ENCODE assay signal across 8 cellular contexts in the genomic region with DNA sequence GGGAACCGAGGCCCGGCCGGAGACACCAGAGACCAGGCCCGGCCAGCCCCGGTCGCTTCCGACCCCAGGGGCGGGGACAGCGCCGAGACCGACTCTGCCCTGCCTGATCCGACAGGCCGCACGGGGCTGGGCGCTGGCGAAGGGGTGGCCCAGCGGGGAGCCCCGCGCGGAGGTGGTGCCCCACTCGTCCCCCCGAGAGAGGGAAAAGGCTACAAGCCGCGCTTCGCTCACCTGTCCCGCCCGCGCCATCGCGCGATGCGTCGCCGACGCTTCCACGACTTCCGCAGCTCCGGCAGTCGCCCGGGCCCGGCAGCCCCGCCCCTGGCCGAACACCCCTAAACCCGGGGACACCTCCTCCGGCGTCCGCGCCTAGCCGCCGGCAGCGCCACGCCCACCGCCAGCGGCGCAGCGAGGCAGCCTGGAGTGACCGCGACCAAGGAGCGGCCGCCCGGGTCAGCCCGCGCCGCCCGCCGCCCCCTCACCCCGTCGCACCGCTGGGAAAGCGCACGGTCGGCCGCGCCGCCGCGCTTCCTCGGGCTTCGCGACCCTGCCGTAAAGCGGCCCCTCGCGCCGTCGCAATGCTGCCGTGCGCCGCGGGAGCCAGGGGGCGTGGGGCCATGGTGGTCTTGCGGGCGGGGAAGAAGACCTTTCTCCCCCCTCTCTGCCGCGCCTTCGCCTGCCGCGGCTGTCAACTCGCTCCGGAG. TPM values are rescaled to one million over a fixed set of nuclear protein-coding genes. Genes with fewer than 3 reads are reported as not detected.
A peak's percentile ranks its signal among the peaks of the same experiment; 100 is the strongest.
DNase-seq lines count a peak whose midpoint lies in the region; ATAC-seq and TF ChIP-seq lines count a peak whose summit lies in the region.

A gene with protein sequence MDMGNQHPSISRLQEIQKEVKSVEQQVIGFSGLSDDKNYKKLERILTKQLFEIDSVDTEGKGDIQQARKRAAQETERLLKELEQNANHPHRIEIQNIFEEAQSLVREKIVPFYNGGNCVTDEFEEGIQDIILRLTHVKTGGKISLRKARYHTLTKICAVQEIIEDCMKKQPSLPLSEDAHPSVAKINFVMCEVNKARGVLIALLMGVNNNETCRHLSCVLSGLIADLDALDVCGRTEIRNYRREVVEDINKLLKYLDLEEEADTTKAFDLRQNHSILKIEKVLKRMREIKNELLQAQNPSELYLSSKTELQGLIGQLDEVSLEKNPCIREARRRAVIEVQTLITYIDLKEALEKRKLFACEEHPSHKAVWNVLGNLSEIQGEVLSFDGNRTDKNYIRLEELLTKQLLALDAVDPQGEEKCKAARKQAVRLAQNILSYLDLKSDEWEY (minus strand): TSS at position 273 of the 704 bp plus-strand sequence. CDS start 1,493 bp downstream, outside the sequence.
A gene with protein sequence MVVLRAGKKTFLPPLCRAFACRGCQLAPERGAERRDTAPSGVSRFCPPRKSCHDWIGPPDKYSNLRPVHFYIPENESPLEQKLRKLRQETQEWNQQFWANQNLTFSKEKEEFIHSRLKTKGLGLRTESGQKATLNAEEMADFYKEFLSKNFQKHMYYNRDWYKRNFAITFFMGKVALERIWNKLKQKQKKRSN (plus strand): TSS at position 576 of the 704 bp plus-strand sequence. CDS start 42 bp downstream, at position 618.

- intact Hi-C loops in activated CD8-positive, alpha-beta T cell treated with anti-CD3 and anti-CD28 coated beads for 36 hours (cut with micrococcal nuclease): no loop called here
- intact Hi-C loops in lower lobe of right lung (cut with DNase I): no loop called here

- H3K27me3 Mint-ChIP-seq in activated CD8-positive, alpha-beta T cell treated with anti-CD3 and anti-CD28 coated beads for 36 hours: no peaks in the 10 kb centered on the region

- H3K27ac ChIP-seq in lower lobe of right lung: peak within 1 kb of the TSS; percentile 98

- H3K4me1 ChIP-seq in lower lobe of right lung: peaks cover 62% of the 10 kb centered on the region

- H3K9me3 Mint-ChIP-seq in activated CD8-positive, alpha-beta T cell treated with anti-CD3 and anti-CD28 coated beads for 36 hours: no peaks in the 10 kb centered on the region

- peak within 1 kb of the TSS; percentile 98 for H3K4me3 ChIP-seq in lower lobe of right lung

- H3K27ac Mint-ChIP-seq in activated CD8-positive, alpha-beta T cell treated with anti-CD3 and anti-CD28 coated beads for 36 hours: peak within 1 kb of the TSS; percentile 97

- H3K36me3 ChIP-seq in lower lobe of right lung: peaks cover 39% of the 10 kb centered on the region

- DNase-seq in C1 segment of cervical spinal cord (lab: John Stamatoyannopoulos, UW) (peak in 13 of 14 donors; percentile 82 to 97 (median 90)), NCI-H82 (lab: John Stamatoyannopoulos, UW) (peak; percentile 89), ecto neural progenitor cell (ENCODE audit: low spot score) (peak; percentile 96), lower lobe of right lung (peak; percentile 94)
- DNase-seq in activated CD8-positive, alpha-beta T cell treated with anti-CD3 and anti-CD28 coated beads for 36 hours: peak; percentile 92
- DNase-seq in stimulated activated CD4-positive, alpha-beta T cell treated with anti-CD3 and anti-CD28 coated beads, TNF-alpha, amount 100 ng/mL, for 1 hour (ENCODE audit: low read depth in 3 of 3, low spot score in 1 of 3): peak; percentile 50 to 78 (median 65)

- ATAC-seq in GM19324 (IDR thresholded peaks at IDR 0.05; ENCODE audit: low FRiP score, unreplicated experiment) (peak; percentile 86), HG03460 (IDR thresholded peaks at IDR 0.05; ENCODE audit: unreplicated experiment) (peak; percentile 74), lower lobe of right lung (peak; percentile 90 to 92)
- peak; percentile 83 for ATAC-seq in activated CD8-positive, alpha-beta T cell treated with anti-CD3 and anti-CD28 coated beads for 36 hours

- no peaks in the 10 kb centered on the region for H3K27me3 ChIP-seq in lower lobe of right lung (ENCODE audit: low read depth)

- H3K9me3 ChIP-seq in lower lobe of right lung: no peaks in the 10 kb centered on the region

- H3K4me1 Mint-ChIP-seq in activated CD8-positive, alpha-beta T cell treated with anti-CD3 and anti-CD28 coated beads for 36 hours (ENCODE audit: low read depth): peaks cover 49% of the 10 kb centered on the region

- TF ChIP-seq CTCF in activated CD8-positive, alpha-beta T cell treated with anti-CD3 and anti-CD28 coated beads for 36 hours (IDR thresholded peaks at IDR 0.05): no peak
- no peak for TF ChIP-seq CTCF in lower lobe of right lung (IDR thresholded peaks at IDR 0.05)

- CTCF ChIA-PET in activated CD8-positive, alpha-beta T cell treated with anti-CD3 and anti-CD28 coated beads for 36 hours (lab: Charles Lee): interaction anchor here (0.7 to 2.6 kb wide), 4 partner anchors 9 to 44 kb away, joined by 3 to 14 read pairs (median 6); no protein-coding TSS in a partner anchor

- H3K4me3 Mint-ChIP-seq in activated CD8-positive, alpha-beta T cell treated with anti-CD3 and anti-CD28 coated beads for 36 hours: peak within 1 kb of the TSS; percentile 100

- H3K36me3 Mint-ChIP-seq in activated CD8-positive, alpha-beta T cell treated with anti-CD3 and anti-CD28 coated beads for 36 hours (ENCODE audit: low read depth): peaks cover 40% of the 10 kb centered on the region

- POLR2A ChIA-PET in activated CD8-positive, alpha-beta T cell treated with anti-CD3 and anti-CD28 coated beads for 36 hours (lab: Charles Lee): interaction anchor here (0.9 to 3.4 kb wide), 9 partner anchors 11 to 234 kb away, joined by 3 to 28 read pairs (median 4); a partner anchor contains a TSS

RNA-seq across cellular contexts. Expression of the first gene that starts in this region (rescaled TPM):
- 10 to 100 TPM; 28.8 to 29.6 TPM for total RNA-seq in activated CD8-positive, alpha-beta T cell treated with anti-CD3 and anti-CD28 coated beads for 36 hours
- total RNA-seq in lower lobe of right lung: 29.8 TPM

RNA-seq across cellular contexts. Expression of the second gene that starts in this region (rescaled TPM):
- 10 to 100 TPM; 40.3 to 45.6 TPM for total RNA-seq in activated CD8-positive, alpha-beta T cell treated with anti-CD3 and anti-CD28 coated beads for 36 hours
- total RNA-seq in lower lobe of right lung: 33.0 TPM

Comparison
In these comparisons a context has a peak if more than half of its experiments do, and no peak if none do; other contexts are left out.
1. Peak in every context shown above with its lines: DNase-seq, ATAC-seq, H3K4me3 ChIP-seq and H3K27ac ChIP-seq.